In genomic region chr7:102934670-102935069, GRCh38 we compare ENCODE assay signal across 16 cellular contexts. TPM values are rescaled to one million over a fixed set of nuclear protein-coding genes. Genes with fewer than 3 reads are reported as not detected.
DNase-seq lines count a peak whose midpoint lies in the region; ATAC-seq and TF ChIP-seq lines count a peak whose summit lies in the region.
"Had no signal": no experiment of that assay in that cellular context is flagged by ENCODE, and none has a peak within 500 bp of the region (broad histone marks: within the 10 kb centered on the region; RNA-seq: fewer than 3 reads in every experiment).

No MANE protein-coding gene starts in this region.

- H3K9ac ChIP-seq in IMR-90 (ENCODE audit: low read depth, low read length), result no peak overlapping the region

- H2BK15ac ChIP-seq in IMR-90 (ENCODE audit: low read depth, low read length), result peak overlapping the region; percentile 2; the same call in 1 of the 3 replicates

- H3K36me3 ChIP-seq in IMR-90 (ENCODE audit: control insufficient read depth, insufficient read depth, low read length) (peaks cover 12% of the 10 kb centered on the region), ectodermal cell (ENCODE audit: control insufficient read depth, insufficient read depth, low read length) (no peaks in the 10 kb centered on the region), lower lobe of right lung (no peaks in the 10 kb centered on the region), suprapubic skin (no peaks in the 10 kb centered on the region)

- WGBS in IMR-90 (ENCODE audit: extremely low coverage in 2 of 2, insufficient read length in 1 of 2), 2 experiments, result no CpG with 5 or more reads among the region's 3 CpGs
- WGBS in ectodermal cell, 2 experiments, result 0 to 23% methylated on average over 2 to 3 of the region's 3 CpGs
- WGBS in suprapubic skin, result 67% methylated on average over 3 of the region's 3 CpGs

- peaks cover 26% of the 10 kb centered on the region for H3K4me1 Mint-ChIP-seq in nephron progenitor cell
- H3K4me1 Mint-ChIP-seq: activated naive CD8-positive, alpha-beta T cell treated with anti-CD3 and anti-CD28 coated beads, Interleukin-2, amount 10 ng/mL, durations not matched to agents 7 days and 5 days had no signal

- peak overlapping the region; percentile 51 for H2BK20ac ChIP-seq in IMR-90 (ENCODE audit: low read depth, low read length)

- H3K4me1 ChIP-seq in IMR-90 (ENCODE audit: control insufficient read depth, insufficient read depth, low read length), result peaks cover 24% of the 10 kb centered on the region
- peaks cover 30% of the 10 kb centered on the region for H3K4me1 ChIP-seq in ectodermal cell (ENCODE audit: control insufficient read depth, insufficient read depth, low read length)
- H3K4me1 ChIP-seq in lower lobe of right lung, result peaks cover 16% of the 10 kb centered on the region
- peaks cover 6% of the 10 kb centered on the region for H3K4me1 ChIP-seq in suprapubic skin
- H3K4me1 ChIP-seq: psoas muscle had no signal

- H3K9me3 ChIP-seq in IMR-90 (ENCODE audit: control insufficient read depth, insufficient read depth, low read length), result no peaks in the 10 kb centered on the region
- no peaks in the 10 kb centered on the region for H3K9me3 ChIP-seq in ectodermal cell (ENCODE audit: control insufficient read depth, low read length)
- no peaks in the 10 kb centered on the region for H3K9me3 ChIP-seq in lower lobe of right lung
- H3K9me3 ChIP-seq in suprapubic skin, result no peaks in the 10 kb centered on the region
- H3K9me3 ChIP-seq: psoas muscle had no signal

- H4K91ac ChIP-seq in IMR-90 (ENCODE audit: insufficient read depth, low read depth, low read length), result no peak overlapping the region; the same call in 1 of the 2 replicates

- no peaks in the 10 kb centered on the region for H4K20me1 ChIP-seq in IMR-90 (ENCODE audit: insufficient read depth, low read length)

- ATAC-seq in IMR-90 (ENCODE audit: low read depth), result no peak
- no peak for ATAC-seq in lower lobe of right lung
- ATAC-seq: psoas muscle had no signal

- H3K4me3 Mint-ChIP-seq in nephron progenitor cell, result no peak overlapping the region
- H3K4me3 Mint-ChIP-seq: activated naive CD8-positive, alpha-beta T cell treated with anti-CD3 and anti-CD28 coated beads, Interleukin-2, amount 10 ng/mL, durations not matched to agents 7 days and 5 days; activated T-cell treated with anti-CD3 and anti-CD28 coated beads, Interleukin-2, amount 50 U/mL, for 24 hours; naive B cell had no signal

- peaks cover 31% of the 10 kb centered on the region for H3K9me1 ChIP-seq in IMR-90 (ENCODE audit: insufficient read depth, low read length)

- peak overlapping the region; percentile 50; the same call in 1 of the 2 replicates for H3K18ac ChIP-seq in IMR-90 (ENCODE audit: low read depth, low read length)

- H3K9me3 Mint-ChIP-seq in nephron progenitor cell, result no peaks in the 10 kb centered on the region
- H3K9me3 Mint-ChIP-seq: activated naive CD8-positive, alpha-beta T cell treated with anti-CD3 and anti-CD28 coated beads, Interleukin-2, amount 10 ng/mL, durations not matched to agents 7 days and 5 days; activated T-cell treated with anti-CD3 and anti-CD28 coated beads, Interleukin-2, amount 50 U/mL, for 24 hours; naive B cell had no signal

- no peak for TF ChIP-seq POLR2A in IMR-90 (IDR thresholded peaks at IDR 0.05; ENCODE audit: low read depth, low read length)
- TF ChIP-seq POLR2A in suprapubic skin (IDR thresholded peaks at IDR 0.05), result no peak

- no peak overlapping the region for H3K56ac ChIP-seq in IMR-90 (ENCODE audit: extremely low read depth, insufficient read depth, low read length)

- no TSS peak for BruUV-seq in IMR-90 (replicated peaks; lab: Mats Ljungman, UMichigan)

- H4K8ac ChIP-seq in IMR-90 (ENCODE audit: low read depth in 2 of 2, low read length in 2 of 2), result peak overlapping the region; percentile 32 to 50; a peak in 3 of 4 replicates

- peak overlapping the region; percentile 70; the same call in 1 of the 2 replicates for H3K4me2 ChIP-seq in IMR-90 (ENCODE audit: low read depth, low read length)

- CTCF ChIA-PET in IMR-90 (lab: Yijun Ruan, JAX), result no interaction called here

- H2AK9ac ChIP-seq in IMR-90 (replicated peaks; ENCODE audit: low read depth, low read length, poor library complexity), result no peak overlapping the region

- H3K4me3 ChIP-seq in IMR-90 (ENCODE audit: insufficient read depth, low read depth, low read length), result no peak overlapping the region
- H3K4me3 ChIP-seq in ectodermal cell (ENCODE audit: insufficient read depth, low read depth, low read length), result no peak overlapping the region
- no peak overlapping the region for H3K4me3 ChIP-seq in lower lobe of right lung
- no peak overlapping the region for H3K4me3 ChIP-seq in suprapubic skin
- H3K4me3 ChIP-seq: psoas muscle had no signal

- H2AK5ac ChIP-seq in IMR-90 (ENCODE audit: low read depth, low read length), result peak overlapping the region; percentile 49; the same call in 1 of the 2 replicates

- dilution Hi-C loops in IMR-90 (cut with HindIII; ENCODE audit: low sequenced_read_pairs, unreplicated experiment), result no loop called here

- H4K5ac ChIP-seq in IMR-90 (ENCODE audit: low read depth, low read length), result peak overlapping the region; percentile 47

- H3K79me1 ChIP-seq in IMR-90 (ENCODE audit: low read depth in 1 of 2, low read length in 2 of 2), result peaks cover 22 to 61% of the 10 kb centered on the region in 2 experiments

- H2AFZ ChIP-seq in IMR-90 (replicated peaks; ENCODE audit: low read length, poor library complexity), result no peak overlapping the region

- H3K27ac Mint-ChIP-seq in nephron progenitor cell, result no peak overlapping the region
- H3K27ac Mint-ChIP-seq: activated naive CD8-positive, alpha-beta T cell treated with anti-CD3 and anti-CD28 coated beads, Interleukin-2, amount 10 ng/mL, durations not matched to agents 7 days and 5 days; activated T-cell treated with anti-CD3 and anti-CD28 coated beads, Interleukin-2, amount 50 U/mL, for 24 hours; naive B cell had no signal

- DNase-seq in IMR-90 (no peak), lower lobe of right lung (no peak), suprapubic skin (ENCODE audit: low spot score in 2 of 2) (no peak), nephron progenitor cell (no peak), head of caudate nucleus (no peak), germinal center (ENCODE audit: low spot score) (no peak)
- DNase-seq: activated CD4-positive, alpha-beta T cell treated with anti-CD3 and anti-CD28 coated beads, Interleukin-2, amount 50 U/mL, for 1 hour; activated naive CD8-positive, alpha-beta T cell treated with anti-CD3 and anti-CD28 coated beads, Interleukin-2, amount 10 ng/mL, durations not matched to agents 7 days and 5 days; activated T-cell treated with anti-CD3 and anti-CD28 coated beads, Interleukin-2, amount 50 U/mL, for 24 hours; naive B cell; NCI-H1694 treated with DMSO at 0.1 percent for 48 hours; psoas muscle; SHP77 treated with DMSO at 0.1 percent for 48 hours had no signal

- no peak for TF ChIP-seq EP300 in suprapubic skin (IDR thresholded peaks at IDR 0.05)

- H3K27me3 ChIP-seq in IMR-90 (ENCODE audit: control insufficient read depth, insufficient read depth, low read length) (no peaks in the 10 kb centered on the region), ectodermal cell (ENCODE audit: control insufficient read depth, insufficient read depth, low read length, poor library complexity, severe bottlenecking) (no peaks in the 10 kb centered on the region), lower lobe of right lung (ENCODE audit: low read depth) (no peaks in the 10 kb centered on the region), suprapubic skin (no peaks in the 10 kb centered on the region)

- POLR2A ChIA-PET in IMR-90 (lab: Charles Lee; ENCODE audit: unreplicated experiment), result no interaction called here

- peak overlapping the region; percentile 28; the same call in 1 of the 2 replicates for H3K4ac ChIP-seq in IMR-90 (ENCODE audit: low read depth, low read length)

- 0 out of 2 replicates have a peak overlapping the region, but pooled peaks have one; percentile 18 for H3K23ac ChIP-seq in IMR-90 (ENCODE audit: low read depth, low read length)

- H2BK120ac ChIP-seq in IMR-90 (ENCODE audit: low read depth, low read length), result peak overlapping the region; percentile 62; the same call in 1 of the 2 replicates

- H3K27me3 Mint-ChIP-seq in nephron progenitor cell (ENCODE audit: low read depth, poor library complexity), result no peaks in the 10 kb centered on the region
- H3K27me3 Mint-ChIP-seq: activated naive CD8-positive, alpha-beta T cell treated with anti-CD3 and anti-CD28 coated beads, Interleukin-2, amount 10 ng/mL, durations not matched to agents 7 days and 5 days; activated T-cell treated with anti-CD3 and anti-CD28 coated beads, Interleukin-2, amount 50 U/mL, for 24 hours; naive B cell had no signal

- H3K36me3 Mint-ChIP-seq in nephron progenitor cell (ENCODE audit: low read depth), result no peaks in the 10 kb centered on the region
- H3K36me3 Mint-ChIP-seq: activated naive CD8-positive, alpha-beta T cell treated with anti-CD3 and anti-CD28 coated beads, Interleukin-2, amount 10 ng/mL, durations not matched to agents 7 days and 5 days; naive B cell had no signal

- no peak for TF ChIP-seq RAD21 in IMR-90 (IDR thresholded peaks at IDR 0.05; ENCODE audit: low read length)

- H3K14ac ChIP-seq in IMR-90 (replicated peaks; ENCODE audit: low read depth, low read length), result peak overlapping the region; percentile 40; the same call in 1 of the 2 replicates

- intact Hi-C loops in IMR-90 (cut with micrococcal nuclease), result no loop called here
- intact Hi-C loops in lower lobe of right lung (cut with DNase I), result no loop called here
- intact Hi-C loops in head of caudate nucleus (cut with DNase I), result no loop called here

- H2BK5ac ChIP-seq in IMR-90 (ENCODE audit: low read depth, low read length, poor library complexity, severe bottlenecking), result peak overlapping the region; percentile 4

- in situ Hi-C loops in IMR-90 (cut with MboI; ENCODE audit: low sequenced_read_pairs), result no loop called here

- H3K27ac ChIP-seq in IMR-90 (ENCODE audit: insufficient read depth, low read length) (peak overlapping the region; percentile 53; the same call in 1 of the 2 replicates), ectodermal cell (ENCODE audit: insufficient read depth, low read depth, low read length, poor library complexity, severe bottlenecking) (peak overlapping the region; percentile 92), lower lobe of right lung (peak overlapping the region; percentile 46), suprapubic skin (peak overlapping the region; percentile 31)
- H3K27ac ChIP-seq: C4-2B, psoas muscle had no signal

- no peak for TF ChIP-seq CTCF in IMR-90 (conservative IDR thresholded peaks at IDR 0.05; ENCODE audit: low read depth, low read length)
- no peak for TF ChIP-seq CTCF in lower lobe of right lung (IDR thresholded peaks at IDR 0.05)
- TF ChIP-seq CTCF in suprapubic skin (IDR thresholded peaks at IDR 0.05), result no peak
- no peak for TF ChIP-seq CTCF in nephron progenitor cell (IDR thresholded peaks at IDR 0.05)

RNA-seq across cellular contexts. Expression of gene LRRC17, which starts 21.9 kb away (rescaled TPM):
- 271 and 280 TPM in 2 replicates for total RNA-seq in IMR-90 (2012; rRNA removed)
- 199 and 250 TPM in 2 replicates for polyA plus RNA-seq in IMR-90 (2012; rRNA removed)
- 98.9 and 127 TPM in 2 replicates for polyA plus RNA-seq in IMR-90 (2012; cell fraction: cytosol; rRNA removed)
- polyA plus RNA-seq in IMR-90 (2012; cell fraction: nucleus; rRNA removed; ENCODE audit: low replicate concordance), result 40.4 and 157 TPM in 2 replicates
- polyA plus RNA-seq in ectodermal cell (2013, experiment 1 of 4), result 15.6 TPM
- polyA plus RNA-seq in ectodermal cell (2013, experiment 2 of 4), result 9.6 TPM
- 9.7 TPM for polyA plus RNA-seq in ectodermal cell (2013, experiment 3 of 4)
- polyA plus RNA-seq in ectodermal cell (2013, experiment 4 of 4), result 12.3 TPM
- total RNA-seq in lower lobe of right lung, result 1.5 TPM
- 1 to 10 TPM; 1.1 to 4.5 (median 3.1) TPM for total RNA-seq in suprapubic skin
- total RNA-seq: activated naive CD8-positive, alpha-beta T cell treated with anti-CD3 and anti-CD28 coated beads, Interleukin-2, amount 10 ng/mL, durations not matched to agents 7 days and 5 days; HT-29 had no signal

Comparison
In these comparisons a context has a peak if more than half of its experiments do, and no peak if none do; other contexts are left out.
1. H3K27ac ChIP-seq: peak in every context shown above with its lines; median percentile 92 in ectodermal cell; 53 in IMR-90; 46 in lower lobe of right lung; 31 in suprapubic skin.
2. RNA of gene LRRC17, which starts 21.9 kb away (total RNA-seq): 271 to 280 TPM in IMR-90; 1.1 to 4.5 TPM in suprapubic skin and 1.5 TPM in lower lobe of right lung (single experiment); every median in the first group is over 10 times any median in the second.